1 cellular context compared by ENCODE assay signal in genomic region chr4:154030747-154031146, GRCh38.
TF ChIP-seq lines count a peak whose summit lies in the region.

No MANE protein-coding gene starts in this region.

TF ChIP-seq in HEK293, 187 proteins besides CTCF, POLR2A, EP300 and RAD21 (continued from another document):
- TF ChIP-seq PRDM6 (tag by site-specific recombination; IDR thresholded peaks at IDR 0.05) = peak; percentile 94
- TF ChIP-seq ZNF239 (tag by site-specific recombination; IDR thresholded peaks at IDR 0.05) = no peak
- no peak for TF ChIP-seq GLIS2 (tag by site-specific recombination; IDR thresholded peaks at IDR 0.05)
- TF ChIP-seq ZIC2 (tag by site-specific recombination; IDR thresholded peaks at IDR 0.05) = peak; percentile 56
- TF ChIP-seq TRIM28 (IDR thresholded peaks at IDR 0.05; ENCODE audit: borderline replicate concordance, low read length) = 0 out of 2 replicates have a peak, but pooled peaks have one; percentile 21
- TF ChIP-seq PRDM10 (tag by site-specific recombination; IDR thresholded peaks at IDR 0.05) = 0 out of 2 replicates have a peak, but pooled peaks have one; percentile 10
- peak; percentile 79; the same call in 1 of the 2 replicates for TF ChIP-seq SCRT1 (tag by site-specific recombination; IDR thresholded peaks at IDR 0.05; ENCODE audit: borderline replicate concordance)
- TF ChIP-seq ZNF10 (tag by site-specific recombination; IDR thresholded peaks at IDR 0.05) = 0 out of 2 replicates have a peak, but pooled peaks have one; percentile 25
- TF ChIP-seq FEZF1 (tag by site-specific recombination; IDR thresholded peaks at IDR 0.05) = peak; percentile 99
- no peak for TF ChIP-seq ZNF248 (tag by site-specific recombination; IDR thresholded peaks at IDR 0.05)
- 0 out of 2 replicates have a peak, but pooled peaks have one; percentile 27 for TF ChIP-seq INSM2 (tag by site-specific recombination; IDR thresholded peaks at IDR 0.05)
- TF ChIP-seq ZNF843 (tag by site-specific recombination; IDR thresholded peaks at IDR 0.05) = peak; percentile 93
- no peak for TF ChIP-seq ZNF548 (tag by site-specific recombination; IDR thresholded peaks at IDR 0.05)
- peak; percentile 71; the same call in 1 of the 2 replicates for TF ChIP-seq TSHZ1 (tag by site-specific recombination; IDR thresholded peaks at IDR 0.05; ENCODE audit: borderline replicate concordance)
- peak; percentile 76 for TF ChIP-seq WT1 (tag by site-specific recombination; IDR thresholded peaks at IDR 0.05)
- TF ChIP-seq ZNF24 (tag by site-specific recombination; IDR thresholded peaks at IDR 0.05) = 0 out of 2 replicates have a peak, but pooled peaks have one; percentile 38
- TF ChIP-seq ZNF366 (tag by site-specific recombination; conservative IDR thresholded peaks at IDR 0.05) = 0 out of 2 replicates have a peak, but pooled peaks have one; percentile 19
- peak; percentile 78; the same call in 1 of the 2 replicates for TF ChIP-seq TCF7L2 (IDR thresholded peaks at IDR 0.05; ENCODE audit: borderline replicate concordance, low read depth, low read length)
- TF ChIP-seq ZBTB44 (tag by site-specific recombination; IDR thresholded peaks at IDR 0.05) = peak; percentile 76
- TF ChIP-seq ZFP69B (tag by site-specific recombination; IDR thresholded peaks at IDR 0.05) = no peak
- no peak for TF ChIP-seq ZNF175 (tag by site-specific recombination; IDR thresholded peaks at IDR 0.05)
- peak; percentile 95 for TF ChIP-seq GLIS1 (tag by site-specific recombination; IDR thresholded peaks at IDR 0.05)
- TF ChIP-seq ZXDB (tag by site-specific recombination; IDR thresholded peaks at IDR 0.05) = peak; percentile 79
- peak; percentile 59; the same call in 1 of the 2 replicates for TF ChIP-seq MZF1 (tag by site-specific recombination; IDR thresholded peaks at IDR 0.05; ENCODE audit: borderline replicate concordance)
- TF ChIP-seq SCRT2 (tag by site-specific recombination; IDR thresholded peaks at IDR 0.05) = no peak
- TF ChIP-seq OVOL3 (tag by site-specific recombination; IDR thresholded peaks at IDR 0.05) = peak; percentile 70
- TF ChIP-seq ZBTB17 (tag by site-specific recombination; IDR thresholded peaks at IDR 0.05) = peak; percentile 56
- TF ChIP-seq ZNF518A (tag by site-specific recombination; conservative IDR thresholded peaks at IDR 0.05; ENCODE audit: low read depth) = 0 out of 2 replicates have a peak, but pooled peaks have one; percentile 10
- TF ChIP-seq OSR2 (tag by site-specific recombination; IDR thresholded peaks at IDR 0.05) = peak; percentile 87
- TF ChIP-seq ZNF560 (tag by site-specific recombination; IDR thresholded peaks at IDR 0.05; ENCODE audit: borderline replicate concordance) = no peak
- TF ChIP-seq ZNF19 (tag by site-specific recombination; IDR thresholded peaks at IDR 0.05; ENCODE audit: low read depth) = no peak
